17 cellular contexts compared by ENCODE assay signal in genomic region chr13:108305655-108306054, GRCh38.
A peak's percentile ranks its signal among the peaks of the same experiment; 100 is the strongest.
DNase-seq lines count a peak whose midpoint lies in the region; ATAC-seq lines count a peak whose summit lies in the region.
"Had no signal": no experiment of that assay in that cellular context is flagged by ENCODE, and none has a peak within 500 bp of the region (broad histone marks: within the 10 kb centered on the region; RNA-seq: fewer than 3 reads in every experiment).

No MANE protein-coding gene starts in this region.

- no peak for DNase-seq in SHP77 treated with DMSO at 0.1 percent for 48 hours (lab: John Stamatoyannopoulos, UW)
- no peak for DNase-seq in AG20443 (ENCODE audit: low spot score)
- DNase-seq in activated naive CD4-positive, alpha-beta T cell treated with anti-CD3 and anti-CD28 coated beads, Interleukin-2, amount 50 U/mL, for 16 hours: no peak
- no peak for DNase-seq in NCI-H510A (lab: John Stamatoyannopoulos, UW)
- DNase-seq: activated CD4-positive, alpha-beta T cell treated with anti-CD3 and anti-CD28 coated beads for 1 hour; body of pancreas; COR-L47; cortex of kidney; mucosa of descending colon; NCI-H146; NCI-H446 treated with DMSO at 0.1 percent for 48 hours had no signal

- peak; percentile 56 for ATAC-seq in GM18508 (IDR thresholded peaks at IDR 0.05; ENCODE audit: insufficient read depth, unreplicated experiment)
- ATAC-seq in GM19351 (IDR thresholded peaks at IDR 0.05; ENCODE audit: unreplicated experiment): peak; percentile 64
- peak; percentile 74 for ATAC-seq in HG02642 (IDR thresholded peaks at IDR 0.05; ENCODE audit: poor library complexity, unreplicated experiment)
- peak; percentile 72 for ATAC-seq in HG03521 (IDR thresholded peaks at IDR 0.05; ENCODE audit: unreplicated experiment)
- ATAC-seq: body of pancreas, gastroesophageal sphincter, left lobe of liver, mucosa of descending colon had no signal
